8 cellular contexts compared by ENCODE assay signal in genomic region chr9:83062653-83063527, GRCh38. TPM values are rescaled to one million over a fixed set of nuclear protein-coding genes. Genes with fewer than 3 reads are reported as not detected.
A peak's percentile ranks its signal among the peaks of the same experiment; 100 is the strongest.
DNase-seq lines count a peak whose midpoint lies in the region; ATAC-seq and TF ChIP-seq lines count a peak whose summit lies in the region.

RASEF (minus strand) TSS chr9:83063142; CDS start chr9:83062867, 275 bp downstream.

- no peak within 1 kb of the TSS for H3K23ac ChIP-seq in IMR-90 (ENCODE audit: low read depth, low read length)

- no peak within 1 kb of the TSS for H2BK15ac ChIP-seq in IMR-90 (ENCODE audit: low read depth, low read length)

- H3K4me1 ChIP-seq in ACC112 (ENCODE audit: control insufficient read depth, insufficient read depth, low read length, unreplicated experiment) (no peaks in the 10 kb centered on the region), IMR-90 (ENCODE audit: control insufficient read depth, insufficient read depth, low read length) (no peaks in the 10 kb centered on the region), ascending aorta (no peaks in the 10 kb centered on the region), urinary bladder (ENCODE audit: insufficient read depth) (no peaks in the 10 kb centered on the region)

- H2BK120ac ChIP-seq in IMR-90 (ENCODE audit: low read depth, low read length) = no peak within 1 kb of the TSS

- no peaks in the 10 kb centered on the region for H3K36me3 ChIP-seq in ACC112 (ENCODE audit: insufficient read depth, low read length)
- H3K36me3 ChIP-seq in IMR-90 (ENCODE audit: control insufficient read depth, insufficient read depth, low read length) = no peaks in the 10 kb centered on the region
- no peaks in the 10 kb centered on the region for H3K36me3 ChIP-seq in ascending aorta
- H3K36me3 ChIP-seq in urinary bladder (ENCODE audit: insufficient read depth) = no peaks in the 10 kb centered on the region

- H2BK20ac ChIP-seq in IMR-90 (ENCODE audit: low read depth, low read length) = no peak within 1 kb of the TSS

- H3K9me3 ChIP-seq in IMR-90 (ENCODE audit: control insufficient read depth, insufficient read depth, low read length) = no peaks in the 10 kb centered on the region
- peaks cover 0 to 4% of the 10 kb centered on the region in 2 donors for H3K9me3 ChIP-seq in ascending aorta

- WGBS in IMR-90 (ENCODE audit: extremely low coverage in 2 of 2, insufficient read length in 1 of 2), 2 experiments = 3% methylated on average over 36 of the region's 98 CpGs; no CpG with 5 or more reads in 1 of the 2 experiments
- WGBS in urinary bladder = under 1% methylated on average over 98 of the region's 98 CpGs

- dilution Hi-C loops in IMR-90 (cut with HindIII; ENCODE audit: low sequenced_read_pairs, unreplicated experiment) = no loop called here

- DNase-seq in IMR-90 (no peak), ascending aorta (ENCODE audit: low spot score in 2 of 2) (no peak), left kidney (ENCODE audit: low read depth, low spot score) (peak; percentile 87), NCI-H1436 treated with DMSO at 0.1 percent for 48 hours (lab: John Stamatoyannopoulos, UW) (no peak)
- no peak for DNase-seq in activated CD8-positive, alpha-beta memory T cell treated with anti-CD3 and anti-CD28 coated beads, Interleukin-2, amount 50 U/mL, for 48 hours

- no peak for TF ChIP-seq RAD21 in IMR-90 (IDR thresholded peaks at IDR 0.05; ENCODE audit: low read length)

- 0 out of 2 replicates have a peak within 1 kb of the TSS, but pooled peaks have one; percentile 29 for H3K4me3 ChIP-seq in ACC112 (ENCODE audit: low read depth, low read length)
- peak within 1 kb of the TSS; percentile 40; the same call in 1 of the 2 replicates for H3K4me3 ChIP-seq in IMR-90 (ENCODE audit: insufficient read depth, low read depth, low read length)
- H3K4me3 ChIP-seq in ascending aorta = peak within 1 kb of the TSS; percentile 9 to 49
- H3K4me3 ChIP-seq in urinary bladder (ENCODE audit: low read depth, low read length) = peak within 1 kb of the TSS; percentile 32

- no peak within 1 kb of the TSS for H3K14ac ChIP-seq in IMR-90 (replicated peaks; ENCODE audit: low read depth, low read length)

- no peak within 1 kb of the TSS for H3K56ac ChIP-seq in IMR-90 (ENCODE audit: extremely low read depth, insufficient read depth, low read length)

- TF ChIP-seq CTCF in IMR-90 (conservative IDR thresholded peaks at IDR 0.05; ENCODE audit: low read depth, low read length) (no peak; the same call in 1 of the 2 replicates), ascending aorta (IDR thresholded peaks at IDR 0.05) (no peak)

- no peak for TF ChIP-seq POLR2A in IMR-90 (IDR thresholded peaks at IDR 0.05; ENCODE audit: low read depth, low read length)

- H3K9ac ChIP-seq in IMR-90 (ENCODE audit: low read depth, low read length) = no peak within 1 kb of the TSS

- intact Hi-C loops in IMR-90 (cut with micrococcal nuclease) = no loop called here
- intact Hi-C loops in ascending aorta (cut with DNase I) = no loop called here

- H2AFZ ChIP-seq in ACC112 (ENCODE audit: low read length, unreplicated experiment) = no peak within 1 kb of the TSS
- H2AFZ ChIP-seq in IMR-90 (replicated peaks; ENCODE audit: low read length, poor library complexity) = peak within 1 kb of the TSS; percentile 78

- peaks cover 44% of the 10 kb centered on the region for H3K27me3 ChIP-seq in ACC112 (ENCODE audit: insufficient read depth, low read length)
- H3K27me3 ChIP-seq in IMR-90 (ENCODE audit: control insufficient read depth, insufficient read depth, low read length) = peaks cover 33% of the 10 kb centered on the region
- H3K27me3 ChIP-seq in ascending aorta = no peaks in the 10 kb centered on the region

- H3K4ac ChIP-seq in IMR-90 (ENCODE audit: low read depth, low read length) = no peak within 1 kb of the TSS

- no peak within 1 kb of the TSS for H4K8ac ChIP-seq in IMR-90 (ENCODE audit: low read depth in 2 of 2, low read length in 2 of 2)

- H3K27ac ChIP-seq in ACC112 (ENCODE audit: low read depth, low read length) (no peak within 1 kb of the TSS), IMR-90 (ENCODE audit: insufficient read depth, low read length) (no peak within 1 kb of the TSS), ascending aorta (no peak within 1 kb of the TSS), urinary bladder (ENCODE audit: low read depth) (peak within 1 kb of the TSS; percentile 75)

- ATAC-seq in IMR-90 (ENCODE audit: low read depth) = peak; percentile 77
- ATAC-seq in HG02798 (IDR thresholded peaks at IDR 0.05; ENCODE audit: poor library complexity, unreplicated experiment) = no peak

- CTCF ChIA-PET in IMR-90 (lab: Yijun Ruan, JAX) = no interaction called here

- no peaks in the 10 kb centered on the region for H3K79me1 ChIP-seq in IMR-90 (ENCODE audit: low read depth in 1 of 2, low read length in 2 of 2)

- H3K79me2 ChIP-seq in ACC112 (ENCODE audit: control insufficient read depth, insufficient read depth, low read length, unreplicated experiment) = no peaks in the 10 kb centered on the region

- POLR2A ChIA-PET in IMR-90 (lab: Charles Lee; ENCODE audit: unreplicated experiment) = no interaction called here

- H2BK5ac ChIP-seq in IMR-90 (ENCODE audit: low read depth, low read length, poor library complexity, severe bottlenecking) = no peak within 1 kb of the TSS

- H2AK5ac ChIP-seq in IMR-90 (ENCODE audit: low read depth, low read length) = no peak within 1 kb of the TSS

- no peaks in the 10 kb centered on the region; the same call in 1 of the 2 replicates for H4K20me1 ChIP-seq in IMR-90 (ENCODE audit: insufficient read depth, low read length)

- H2AK9ac ChIP-seq in IMR-90 (replicated peaks; ENCODE audit: low read depth, low read length, poor library complexity) = no peak within 1 kb of the TSS

- H3K4me2 ChIP-seq in IMR-90 (ENCODE audit: low read depth, low read length) = peak within 1 kb of the TSS; percentile 79

- in situ Hi-C loops in IMR-90 (cut with MboI; ENCODE audit: low sequenced_read_pairs) = no loop called here

- H3K18ac ChIP-seq in IMR-90 (ENCODE audit: low read depth, low read length) = no peak within 1 kb of the TSS

- no peak within 1 kb of the TSS for H4K91ac ChIP-seq in IMR-90 (ENCODE audit: insufficient read depth, low read depth, low read length)

- no TSS peak for BruUV-seq in IMR-90 (replicated peaks; lab: Mats Ljungman, UMichigan)

- H3K9me1 ChIP-seq in IMR-90 (ENCODE audit: insufficient read depth, low read length) = no peaks in the 10 kb centered on the region

- H4K5ac ChIP-seq in IMR-90 (ENCODE audit: low read depth, low read length) = no peak within 1 kb of the TSS

TF ChIP-seq in IMR-90, 13 proteins besides CTCF, POLR2A, EP300 and RAD21:
- TF ChIP-seq MXI1 (IDR thresholded peaks at IDR 0.05; ENCODE audit: borderline replicate concordance, low read depth, low read length) (no peak), SMC3 (IDR thresholded peaks at IDR 0.05; ENCODE audit: low read depth, low read length) (no peak), MAFK (IDR thresholded peaks at IDR 0.05; ENCODE audit: low read depth, low read length) (no peak), CEBPB (IDR thresholded peaks at IDR 0.05; ENCODE audit: low read depth, low read length) (no peak), MAZ (IDR thresholded peaks at IDR 0.05; ENCODE audit: borderline replicate concordance, low read depth, low read length) (no peak), ELK1 (IDR thresholded peaks at IDR 0.05; ENCODE audit: borderline replicate concordance, low read depth, low read length) (no peak), BHLHE40 (IDR thresholded peaks at IDR 0.05; ENCODE audit: low read depth, low read length) (no peak)

RNA-seq across cellular contexts. Expression of gene RASEF, which starts in this region (rescaled TPM):
- total RNA-seq in IMR-90 (2012; rRNA removed) (under 0.01 TPM in 2 replicates), ascending aorta (not detected), urinary bladder (10.9 TPM)
- polyA plus RNA-seq in IMR-90 (2012; rRNA removed) (0.05 TPM in 1 of 2 replicates, not detected in the other), urinary bladder (1.3 TPM)
- not detected in 2 replicates for polyA plus RNA-seq in IMR-90 (2012; cell fraction: cytosol; rRNA removed)
- polyA plus RNA-seq in IMR-90 (2012; cell fraction: nucleus; rRNA removed; ENCODE audit: low replicate concordance) = 0.04 and 0.07 TPM in 2 replicates

Comparison
In these comparisons a context has a peak if more than half of its experiments do, and no peak if none do; other contexts are left out.
1. RNA of gene RASEF (total RNA-seq): 10.9 TPM in urinary bladder (single experiment); under 0.01 TPM in IMR-90 and not detected in ascending aorta (single experiment); every median in the first group is over 10 times any median in the second.
2. Peak in ATAC-seq, H3K4me3 ChIP-seq and H3K4me2 ChIP-seq in IMR-90; RNA of the gene not detected or under 1 TPM.
3. Peak in every context shown above with its lines, with median percentiles within 50 percentile points of each other: H3K4me3 ChIP-seq.